ENCODE assay signal across 14 cellular contexts in genomic region chr6:136923116-136923953, GRCh38. TPM values are rescaled to one million over a fixed set of nuclear protein-coding genes. Genes with fewer than 3 reads are reported as not detected.
A peak's percentile ranks its signal among the peaks of the same experiment; 100 is the strongest.
DNase-seq lines count a peak whose midpoint lies in the region; ATAC-seq, FAIRE-seq and TF ChIP-seq lines count a peak whose summit lies in the region.
"Had no signal": no experiment of that assay in that cellular context is flagged by ENCODE, and none has a peak within 500 bp of the region (broad histone marks: within the 10 kb centered on the region; RNA-seq: fewer than 3 reads in every experiment).

No MANE protein-coding gene starts in this region.

- H3K9me3 Mint-ChIP-seq in CD8-positive, alpha-beta T cell, result no peaks in the 10 kb centered on the region
- H3K9me3 Mint-ChIP-seq in IgD-negative memory B cell, result no peaks in the 10 kb centered on the region
- H3K9me3 Mint-ChIP-seq in natural killer cell treated with Interleukin-12 subunit alpha and Interleukin-12 subunit beta and Interleukin-15 and Interleukin-18, amount 100 ng/mL, for 72 hours, result no peaks in the 10 kb centered on the region

- no peak for TF ChIP-seq CTCF in CD8-positive, alpha-beta T cell (IDR thresholded peaks at IDR 0.05)
- TF ChIP-seq CTCF in ascending aorta (IDR thresholded peaks at IDR 0.05), result no peak

- H3K27ac Mint-ChIP-seq in CD8-positive, alpha-beta T cell, result no peak overlapping the region
- H3K27ac Mint-ChIP-seq in IgD-negative memory B cell, result peak overlapping the region in 1 of 3 donors; percentile 53
- H3K27ac Mint-ChIP-seq in natural killer cell treated with Interleukin-12 subunit alpha and Interleukin-12 subunit beta and Interleukin-15 and Interleukin-18, amount 100 ng/mL, for 72 hours, result no peak overlapping the region

- H3K27ac ChIP-seq in CD8-positive, alpha-beta T cell (ENCODE audit: low read depth, low read length), result no peak overlapping the region
- no peak overlapping the region for H3K27ac ChIP-seq in ascending aorta
- H3K27ac ChIP-seq: lower lobe of right lung, transverse colon had no signal

- peaks cover 32% of the 10 kb centered on the region for H3K4me1 Mint-ChIP-seq in CD8-positive, alpha-beta T cell (ENCODE audit: low read depth)
- H3K4me1 Mint-ChIP-seq in IgD-negative memory B cell, result peaks cover 13 to 14% (median 14%) of the 10 kb centered on the region in 3 donors
- H3K4me1 Mint-ChIP-seq in natural killer cell treated with Interleukin-12 subunit alpha and Interleukin-12 subunit beta and Interleukin-15 and Interleukin-18, amount 100 ng/mL, for 72 hours (ENCODE audit: low read depth in 2 of 2), result peaks cover 23 to 26% of the 10 kb centered on the region in 2 donors

- intact Hi-C loops in CD8-positive, alpha-beta T cell (cut with DNase I, micrococcal nuclease), result no loop called here
- intact Hi-C loops in ascending aorta (cut with DNase I), result no loop called here

- H3K4me3 ChIP-seq in CD8-positive, alpha-beta T cell (ENCODE audit: low read depth, low read length), result peak overlapping the region; percentile 34
- peak overlapping the region; percentile 70 to 73 for H3K4me3 ChIP-seq in ascending aorta

- FAIRE-seq in H54 (lab: Jason Lieb, UNC), result no peak
- FAIRE-seq in HTR-8/SVneo (lab: Jason Lieb, UNC), result no peak

- H3K4me1 ChIP-seq in CD8-positive, alpha-beta T cell (ENCODE audit: insufficient read depth, low read length), result peaks cover 30% of the 10 kb centered on the region
- peaks cover 11 to 30% of the 10 kb centered on the region in 2 donors for H3K4me1 ChIP-seq in ascending aorta

- peaks cover 22% of the 10 kb centered on the region for H3K27me3 ChIP-seq in CD8-positive, alpha-beta T cell (ENCODE audit: insufficient read depth, low read length)
- peaks cover 5% of the 10 kb centered on the region for H3K27me3 ChIP-seq in ascending aorta

- peak in 1 of 7 experiments; percentile 5 for DNase-seq in CD8-positive, alpha-beta T cell
- DNase-seq in ascending aorta (ENCODE audit: low spot score in 2 of 2) (no peak), NCI-H1694 treated with DMSO at 0.1 percent for 48 hours (lab: John Stamatoyannopoulos, UW) (no peak), H54 (ENCODE audit: insufficient read length, low spot score) (no peak), kidney tubule cell (ENCODE audit: low spot score) (no peak), HTR-8/SVneo (ENCODE audit: insufficient read length, low spot score) (no peak)
- no peak for DNase-seq in natural killer cell treated with Interleukin-12 subunit alpha and Interleukin-12 subunit beta and Interleukin-15 and Interleukin-18, amount 100 ng/mL, for 72 hours (ENCODE audit: low spot score)
- DNase-seq: activated effector memory CD4-positive, alpha-beta T cell treated with Interleukin-2 at 50 U/mL for 16 hours; NCI-H1436; SHP77 treated with DMSO at 0.1 percent for 48 hours; transverse colon had no signal

- no peak for TF ChIP-seq POLR2A in H54 (IDR thresholded peaks at IDR 0.05; ENCODE audit: low read depth, low read length)

- no peaks in the 10 kb centered on the region for H3K36me3 ChIP-seq in CD8-positive, alpha-beta T cell (ENCODE audit: insufficient read depth, low read length)
- no peaks in the 10 kb centered on the region for H3K36me3 ChIP-seq in ascending aorta
- H3K36me3 ChIP-seq: lower lobe of right lung, transverse colon had no signal

- no peak for ATAC-seq in CD8-positive, alpha-beta T cell
- no peak for ATAC-seq in natural killer cell treated with Interleukin-12 subunit alpha and Interleukin-12 subunit beta and Interleukin-15 and Interleukin-18, amount 100 ng/mL, for 72 hours

- CTCF ChIA-PET in CD8-positive, alpha-beta T cell (lab: Charles Lee), result interaction anchor here (0.6 to 4.5 kb wide), 2 partner anchors 55 to 279 kb away, joined by 3 to 16 read pairs; no protein-coding TSS in a partner anchor

- peak overlapping the region; percentile 64 for H3K4me3 Mint-ChIP-seq in CD8-positive, alpha-beta T cell
- peak overlapping the region; percentile 14 to 87 (median 68) for H3K4me3 Mint-ChIP-seq in IgD-negative memory B cell
- H3K4me3 Mint-ChIP-seq in natural killer cell treated with Interleukin-12 subunit alpha and Interleukin-12 subunit beta and Interleukin-15 and Interleukin-18, amount 100 ng/mL, for 72 hours, result peak overlapping the region; percentile 80

- no peaks in the 10 kb centered on the region for H3K36me3 Mint-ChIP-seq in CD8-positive, alpha-beta T cell
- H3K36me3 Mint-ChIP-seq in IgD-negative memory B cell, result peaks cover 4% of the 10 kb centered on the region
- no peaks in the 10 kb centered on the region for H3K36me3 Mint-ChIP-seq in natural killer cell treated with Interleukin-12 subunit alpha and Interleukin-12 subunit beta and Interleukin-15 and Interleukin-18, amount 100 ng/mL, for 72 hours

- no peaks in the 10 kb centered on the region for H3K9me3 ChIP-seq in CD8-positive, alpha-beta T cell (ENCODE audit: low read length)
- no peaks in the 10 kb centered on the region for H3K9me3 ChIP-seq in ascending aorta
- H3K9me3 ChIP-seq: lower lobe of right lung, transverse colon had no signal

- POLR2A ChIA-PET in CD8-positive, alpha-beta T cell (lab: Charles Lee), result interaction anchor here (0.6 to 1.3 kb wide), 2 partner anchors 20 to 159 kb away, joined by 3 read pairs; no protein-coding TSS in a partner anchor

- peaks cover 52% of the 10 kb centered on the region for H3K27me3 Mint-ChIP-seq in CD8-positive, alpha-beta T cell (ENCODE audit: low read depth)
- peaks cover 44% of the 10 kb centered on the region for H3K27me3 Mint-ChIP-seq in IgD-negative memory B cell
- peaks cover 46 to 62% of the 10 kb centered on the region in 2 donors for H3K27me3 Mint-ChIP-seq in natural killer cell treated with Interleukin-12 subunit alpha and Interleukin-12 subunit beta and Interleukin-15 and Interleukin-18, amount 100 ng/mL, for 72 hours

RNA-seq across cellular contexts. Expression of gene SLC35D3, which starts 1.2 kb away (rescaled TPM):
- not detected for total RNA-seq in CD8-positive, alpha-beta T cell
- not detected for polyA plus RNA-seq in IgD-negative memory B cell
- not detected for total RNA-seq in ascending aorta
- not detected for total RNA-seq in natural killer cell treated with Interleukin-12 subunit alpha and Interleukin-12 subunit beta and Interleukin-15 and Interleukin-18, amount 100 ng/mL, for 72 hours
- total RNA-seq: epithelial cell of proximal tubule, lower lobe of right lung, transverse colon had no signal
